8 cellular contexts compared by ENCODE assay signal in genomic region chr11:65712633-65713076, GRCh38. TPM values are rescaled to one million over a fixed set of nuclear protein-coding genes. Genes with fewer than 3 reads are reported as not detected.
DNase-seq lines count a peak whose midpoint lies in the region.

No MANE protein-coding gene starts in this region.

- H3K4me3 ChIP-seq in thymus (ENCODE audit: low read length), result peak overlapping the region; percentile 92

- intact Hi-C loops in activated CD4-positive, alpha-beta T cell treated with anti-CD3 and anti-CD28 coated beads, Interleukin-2, amount 10 ng/mL, durations not matched to agents 24 days and 14 days (cut with micrococcal nuclease), result loop anchor here (1.0 to 5.0 kb wide), 6 partner anchors 8 to 577 kb away; partner anchors contain the start of genes AP5B1, BANF1, CCDC85B and CFL1

- H3K9me3 Mint-ChIP-seq in activated CD4-positive, alpha-beta T cell treated with anti-CD3 and anti-CD28 coated beads, Interleukin-2, amount 10 ng/mL, durations not matched to agents 24 days and 14 days, result no peaks in the 10 kb centered on the region
- H3K9me3 Mint-ChIP-seq in activated naive CD8-positive, alpha-beta T cell (ENCODE audit: low read depth), result no peaks in the 10 kb centered on the region

- H3K27ac ChIP-seq in layer of hippocampus (ENCODE audit: low read depth, low read length), result peak overlapping the region; percentile 100
- H3K27ac ChIP-seq in thymus (ENCODE audit: low read depth), result peak overlapping the region; percentile 99

- no peaks in the 10 kb centered on the region for H3K9me3 ChIP-seq in thymus (ENCODE audit: control insufficient read depth)

- no peaks in the 10 kb centered on the region for H3K27me3 ChIP-seq in layer of hippocampus (ENCODE audit: control insufficient read depth, insufficient read depth, low read length)
- no peaks in the 10 kb centered on the region for H3K27me3 ChIP-seq in thymus (ENCODE audit: control insufficient read depth, insufficient read depth)

- H3K36me3 Mint-ChIP-seq in activated CD4-positive, alpha-beta T cell treated with anti-CD3 and anti-CD28 coated beads, Interleukin-2, amount 10 ng/mL, durations not matched to agents 24 days and 14 days (ENCODE audit: low read depth), result peaks cover 44% of the 10 kb centered on the region
- H3K36me3 Mint-ChIP-seq in activated naive CD8-positive, alpha-beta T cell, result peaks cover 5% of the 10 kb centered on the region

- H3K4me1 Mint-ChIP-seq in activated CD4-positive, alpha-beta T cell treated with anti-CD3 and anti-CD28 coated beads, Interleukin-2, amount 10 ng/mL, durations not matched to agents 24 days and 14 days, result peaks cover 24% of the 10 kb centered on the region
- H3K4me1 Mint-ChIP-seq in activated naive CD8-positive, alpha-beta T cell (ENCODE audit: low read depth), result peaks cover 24% of the 10 kb centered on the region

- H3K4me3 Mint-ChIP-seq in activated CD4-positive, alpha-beta T cell treated with anti-CD3 and anti-CD28 coated beads, Interleukin-2, amount 10 ng/mL, durations not matched to agents 24 days and 14 days, result peak overlapping the region; percentile 93
- peak overlapping the region; percentile 95 for H3K4me3 Mint-ChIP-seq in activated naive CD8-positive, alpha-beta T cell

- H3K27ac Mint-ChIP-seq in activated CD4-positive, alpha-beta T cell treated with anti-CD3 and anti-CD28 coated beads, Interleukin-2, amount 10 ng/mL, durations not matched to agents 24 days and 14 days, result peak overlapping the region; percentile 99
- peak overlapping the region; percentile 98 for H3K27ac Mint-ChIP-seq in activated naive CD8-positive, alpha-beta T cell

- H3K36me3 ChIP-seq in thymus (ENCODE audit: control insufficient read depth, insufficient read depth), result peaks cover 38% of the 10 kb centered on the region

- no peak for DNase-seq in activated CD4-positive, alpha-beta T cell treated with anti-CD3 and anti-CD28 coated beads, Interleukin-2, amount 10 ng/mL, durations not matched to agents 24 days and 14 days
- DNase-seq in activated CD4-positive, alpha-beta T cell treated with anti-CD3 and anti-CD28 coated beads, Interleukin-2, amount 50 U/mL, for 4 hours, result no peak
- no peak for DNase-seq in GOT3 (lab: John Stamatoyannopoulos, UW)
- no peak for DNase-seq in NCI-H510A treated with DMSO at 0.1 percent for 48 hours (lab: John Stamatoyannopoulos, UW)
- DNase-seq in NCI-H2107 (lab: John Stamatoyannopoulos, UW), result no peak

- WGBS in thymus, result 57% methylated on average over 11 of the region's 11 CpGs

- no peaks in the 10 kb centered on the region for H3K27me3 Mint-ChIP-seq in activated CD4-positive, alpha-beta T cell treated with anti-CD3 and anti-CD28 coated beads, Interleukin-2, amount 10 ng/mL, durations not matched to agents 24 days and 14 days
- no peaks in the 10 kb centered on the region for H3K27me3 Mint-ChIP-seq in activated naive CD8-positive, alpha-beta T cell

- peaks cover 8% of the 10 kb centered on the region for H3K4me1 ChIP-seq in thymus (ENCODE audit: control insufficient read depth, insufficient read depth, low read length)

RNA-seq across cellular contexts. Expression of gene KAT5, which starts 0.6 kb away (rescaled TPM):
- total RNA-seq in activated CD4-positive, alpha-beta T cell treated with anti-CD3 and anti-CD28 coated beads, Interleukin-2, amount 10 ng/mL, durations not matched to agents 24 days and 14 days, result 71.6 and 72.3 TPM in 2 replicates
- 104 TPM for polyA plus RNA-seq in thymus

RNA-seq across cellular contexts. Expression of gene RNASEH2C, which starts 7.9 kb away (rescaled TPM):
- total RNA-seq in activated CD4-positive, alpha-beta T cell treated with anti-CD3 and anti-CD28 coated beads, Interleukin-2, amount 10 ng/mL, durations not matched to agents 24 days and 14 days, result 86.4 and 100.0 TPM in 2 replicates
- polyA plus RNA-seq in thymus, result 49.4 TPM

RNA-seq across cellular contexts. Expression of gene RELA, which starts 49.9 kb away (rescaled TPM):
- total RNA-seq in activated CD4-positive, alpha-beta T cell treated with anti-CD3 and anti-CD28 coated beads, Interleukin-2, amount 10 ng/mL, durations not matched to agents 24 days and 14 days, result 95.7 and 98.2 TPM in 2 replicates
- polyA plus RNA-seq in thymus, result 41.9 TPM
